In the genomic region with DNA sequence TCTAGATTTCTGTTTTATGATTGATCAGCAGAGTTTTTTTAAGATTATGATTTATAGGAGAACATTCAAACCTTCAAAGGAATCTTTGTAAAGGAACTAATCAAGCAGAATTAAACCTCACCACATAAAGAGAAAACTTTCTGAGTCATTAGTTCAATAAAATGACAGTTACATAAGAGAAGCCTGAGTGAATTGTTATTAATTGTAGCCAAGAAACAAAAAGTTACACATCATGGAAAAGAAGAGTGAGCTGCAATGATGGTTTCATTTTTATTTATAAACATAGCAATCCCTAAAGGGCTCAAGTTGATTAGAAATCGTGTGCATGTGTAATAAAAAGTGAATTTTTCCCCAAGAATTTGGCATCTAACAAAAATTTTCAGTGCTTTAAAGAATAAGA, we compare ENCODE assay signal across 20 cellular contexts.
A peak's percentile ranks its signal among the peaks of the same experiment; 100 is the strongest.
DNase-seq lines count a peak whose midpoint lies in the region; ATAC-seq and TF ChIP-seq lines count a peak whose summit lies in the region.
"Had no signal": no experiment of that assay in that cellular context is flagged by ENCODE, and none has a peak within 500 bp of the region (broad histone marks: within the 10 kb centered on the region; RNA-seq: fewer than 3 reads in every experiment).

No MANE protein-coding gene starts in this region.

- DNase-seq in M059J (ENCODE audit: low read depth): peak; percentile 60
- DNase-seq in fibroblast of peridontal ligament (ENCODE audit: extremely low read depth): peak; percentile 62
- no peak for DNase-seq in sciatic nerve (ENCODE audit: low spot score)
- DNase-seq in mammary epithelial cell: no peak
- DNase-seq in trophoblast cell: no peak
- no peak for DNase-seq in left ventricle myocardium inferior
- DNase-seq: 8988T; Calu3; CD8-positive, alpha-beta T cell; EL; NCI-H1694 treated with DMSO at 0.1 percent for 48 hours; NCI-H226; NCI-H524 treated with DMSO at 0.1 percent for 48 hours had no signal

- H3K9ac ChIP-seq in mammary epithelial cell (ENCODE audit: insufficient read depth, low read length) (no peak overlapping the region), trophoblast cell (ENCODE audit: low read length) (no peak overlapping the region)
- H3K9ac ChIP-seq: BLaER1 treated with 17β-estradiol and CSF1 and Interleukin-3, amounts not matched to agents 10 nM and 100 nM had no signal

- H2AK5ac ChIP-seq in trophoblast cell (ENCODE audit: low read length): no peak overlapping the region

- intact Hi-C loops in sciatic nerve (cut with DNase I) (no loop called here), mammary epithelial cell (cut with micrococcal nuclease) (no loop called here), left ventricle myocardium inferior (cut with micrococcal nuclease) (no loop called here)

- H3K18ac ChIP-seq in trophoblast cell (ENCODE audit: low read length): no peak overlapping the region

- no peak overlapping the region for H4K12ac ChIP-seq in trophoblast cell (ENCODE audit: low read depth, low read length)

- TF ChIP-seq CTCF in mammary epithelial cell (conservative IDR thresholded peaks at IDR 0.05 in 1 of 2, IDR thresholded peaks at IDR 0.05 in 1 of 2; ENCODE audit: extremely low read depth in 1 of 2, insufficient read depth in 1 of 2, low read depth in 1 of 2, low read length in 2 of 2) (no peak), left ventricle myocardium inferior (IDR thresholded peaks at IDR 0.05; ENCODE audit: borderline replicate concordance) (no peak)

- in situ Hi-C loops in mammary epithelial cell (cut with MboI; ENCODE audit: low sequenced_read_pairs in 2 of 2): no loop called here

- no TSS peak for BruUV-seq in mammary epithelial cell (replicated peaks; lab: Mats Ljungman, UMichigan)

- H3K79me2 ChIP-seq in ACC112 (ENCODE audit: control insufficient read depth, insufficient read depth, low read length, unreplicated experiment) (no peaks in the 10 kb centered on the region), mammary epithelial cell (ENCODE audit: insufficient read depth, low read length) (no peaks in the 10 kb centered on the region), trophoblast cell (ENCODE audit: control insufficient read depth, insufficient read depth, low read length, poor library complexity) (no peaks in the 10 kb centered on the region)

- H3K9me3 ChIP-seq in mammary epithelial cell (replicated peaks; ENCODE audit: insufficient read depth, low read length) (no peaks in the 10 kb centered on the region), trophoblast cell (ENCODE audit: insufficient read depth, low read depth, low read length) (no peaks in the 10 kb centered on the region), left ventricle myocardium inferior (replicated peaks) (no peaks in the 10 kb centered on the region)
- H3K9me3 ChIP-seq: BLaER1 treated with 17β-estradiol and CSF1 and Interleukin-3, amounts not matched to agents 10 nM and 100 nM had no signal

- peak; percentile 67 for ATAC-seq in sciatic nerve
- no peak for ATAC-seq in HG02759 (IDR thresholded peaks at IDR 0.05; ENCODE audit: unreplicated experiment)
- ATAC-seq: CD8-positive, alpha-beta T cell; GM12878; GM23338; HCT116 had no signal

- no peak overlapping the region for H3K4me2 ChIP-seq in mammary epithelial cell (ENCODE audit: insufficient read depth, low read depth, low read length)
- H3K4me2 ChIP-seq in trophoblast cell (ENCODE audit: low read length): no peak overlapping the region
- H3K4me2 ChIP-seq: BLaER1 treated with 17β-estradiol and CSF1 and Interleukin-3, amounts not matched to agents 10 nM and 100 nM; GM23338 had no signal

- dilution Hi-C loops in mammary epithelial cell (cut with HindIII; ENCODE audit: low sequenced_read_pairs): no loop called here

- H4K8ac ChIP-seq in trophoblast cell (ENCODE audit: low read depth, low read length): no peak overlapping the region

- no peak overlapping the region for H2BK120ac ChIP-seq in trophoblast cell (ENCODE audit: insufficient read depth, low read length, poor library complexity)

- no peak overlapping the region for H3K23ac ChIP-seq in trophoblast cell (ENCODE audit: low read length)

- no peaks in the 10 kb centered on the region for H4K20me1 ChIP-seq in mammary epithelial cell (ENCODE audit: insufficient read depth, low read length)
- H4K20me1 ChIP-seq: BLaER1 treated with 17β-estradiol and CSF1 and Interleukin-3, amounts not matched to agents 10 nM and 100 nM had no signal

- H3K27ac ChIP-seq in ACC112 (ENCODE audit: low read depth, low read length): no peak overlapping the region
- no peak overlapping the region for H3K27ac ChIP-seq in mammary epithelial cell (ENCODE audit: insufficient read depth, low read depth, low read length)
- no peak overlapping the region for H3K27ac ChIP-seq in trophoblast cell (ENCODE audit: low read depth, low read length)
- H3K27ac ChIP-seq in left ventricle myocardium inferior (replicated peaks): no peak overlapping the region
- H3K27ac ChIP-seq: BLaER1 treated with 17β-estradiol and CSF1 and Interleukin-3, amounts not matched to agents 10 nM and 100 nM; RWPE1 had no signal

- H2AFZ ChIP-seq in ACC112 (ENCODE audit: low read length, unreplicated experiment) (peak overlapping the region; percentile 33), mammary epithelial cell (ENCODE audit: low read depth, low read length) (no peak overlapping the region), trophoblast cell (ENCODE audit: insufficient read depth, low read length, poor library complexity) (no peak overlapping the region)
- H2AFZ ChIP-seq: GM23338 had no signal

- H2BK12ac ChIP-seq in trophoblast cell (ENCODE audit: low read length): no peak overlapping the region

- no peak overlapping the region for H3K4ac ChIP-seq in trophoblast cell (ENCODE audit: low read depth, low read length)

- CTCF ChIA-PET in mammary epithelial cell (lab: Charles Lee; ENCODE audit: low non-redundant PET): no interaction called here

- no peak overlapping the region for H3K4me3 ChIP-seq in ACC112 (ENCODE audit: low read depth, low read length)
- H3K4me3 ChIP-seq in mammary epithelial cell (replicated peaks in 1 of 3; ENCODE audit: insufficient read depth in 1 of 3, low read depth in 2 of 3, low read length in 3 of 3): no peak overlapping the region
- no peak overlapping the region for H3K4me3 ChIP-seq in trophoblast cell (ENCODE audit: low read depth, low read length)
- no peak overlapping the region for H3K4me3 ChIP-seq in left ventricle myocardium inferior
- H3K4me3 ChIP-seq: BLaER1 treated with 17β-estradiol and CSF1 and Interleukin-3, amounts not matched to agents 10 nM and 100 nM; GM12878; GM23338 had no signal

- H3K4me1 ChIP-seq in ACC112 (ENCODE audit: control insufficient read depth, insufficient read depth, low read length, unreplicated experiment) (peaks cover 3% of the 10 kb centered on the region), mammary epithelial cell (ENCODE audit: insufficient read depth, low read length) (no peaks in the 10 kb centered on the region), trophoblast cell (ENCODE audit: control insufficient read depth in 1 of 2, insufficient read depth in 2 of 2, low read length in 2 of 2) (no peaks in the 10 kb centered on the region), left ventricle myocardium inferior (peaks cover 12% of the 10 kb centered on the region)
- H3K4me1 ChIP-seq: BLaER1 treated with 17β-estradiol and CSF1 and Interleukin-3, amounts not matched to agents 10 nM and 100 nM had no signal

- H3K36me3 ChIP-seq in ACC112 (ENCODE audit: insufficient read depth, low read length): no peaks in the 10 kb centered on the region
- no peaks in the 10 kb centered on the region for H3K36me3 ChIP-seq in mammary epithelial cell (ENCODE audit: insufficient read depth, low read length)
- H3K36me3 ChIP-seq in trophoblast cell (ENCODE audit: control insufficient read depth in 1 of 2, insufficient read depth in 2 of 2, low read length in 2 of 2): no peaks in the 10 kb centered on the region
- H3K36me3 ChIP-seq in left ventricle myocardium inferior: no peaks in the 10 kb centered on the region
- H3K36me3 ChIP-seq: BLaER1 treated with 17β-estradiol and CSF1 and Interleukin-3, amounts not matched to agents 10 nM and 100 nM had no signal

- WGBS in mammary epithelial cell (ENCODE audit: low coverage, missing lambda C conversion rate): 10% methylated on average over 1 of the region's 1 CpG
- whole genome bisulfite sequencing in trophoblast cell (ENCODE audit: extremely low coverage, insufficient coverage, insufficient read length): no CpG with 5 or more reads among the region's 1 CpG

- H3K79me1 ChIP-seq in trophoblast cell (ENCODE audit: low read length): peaks cover 4% of the 10 kb centered on the region

- H3K27me3 ChIP-seq in ACC112 (ENCODE audit: insufficient read depth, low read length) (no peaks in the 10 kb centered on the region), mammary epithelial cell (ENCODE audit: insufficient read depth, low read length) (no peaks in the 10 kb centered on the region), trophoblast cell (ENCODE audit: insufficient read depth, low read length) (no peaks in the 10 kb centered on the region), left ventricle myocardium inferior (ENCODE audit: low read depth) (no peaks in the 10 kb centered on the region)
- H3K27me3 ChIP-seq: BLaER1 treated with 17β-estradiol and CSF1 and Interleukin-3, amounts not matched to agents 10 nM and 100 nM had no signal

- no peak overlapping the region for H3K14ac ChIP-seq in trophoblast cell (ENCODE audit: low read length)

- no peak overlapping the region for H4K91ac ChIP-seq in trophoblast cell (ENCODE audit: low read depth, low read length)

- H2BK5ac ChIP-seq in trophoblast cell (ENCODE audit: low read depth, low read length, poor library complexity): no peak overlapping the region

Comparison
In these comparisons a context has a peak if more than half of its experiments do, and no peak if none do; other contexts are left out.
1. DNase-seq: peak in M059J (single experiment) and fibroblast of peridontal ligament (single experiment); none in sciatic nerve (single experiment), mammary epithelial cell (single experiment), trophoblast cell (0 of 2) and left ventricle myocardium inferior (single experiment).